Comparison of ENCODE assay signal across 20 cellular contexts in the genomic region with DNA sequence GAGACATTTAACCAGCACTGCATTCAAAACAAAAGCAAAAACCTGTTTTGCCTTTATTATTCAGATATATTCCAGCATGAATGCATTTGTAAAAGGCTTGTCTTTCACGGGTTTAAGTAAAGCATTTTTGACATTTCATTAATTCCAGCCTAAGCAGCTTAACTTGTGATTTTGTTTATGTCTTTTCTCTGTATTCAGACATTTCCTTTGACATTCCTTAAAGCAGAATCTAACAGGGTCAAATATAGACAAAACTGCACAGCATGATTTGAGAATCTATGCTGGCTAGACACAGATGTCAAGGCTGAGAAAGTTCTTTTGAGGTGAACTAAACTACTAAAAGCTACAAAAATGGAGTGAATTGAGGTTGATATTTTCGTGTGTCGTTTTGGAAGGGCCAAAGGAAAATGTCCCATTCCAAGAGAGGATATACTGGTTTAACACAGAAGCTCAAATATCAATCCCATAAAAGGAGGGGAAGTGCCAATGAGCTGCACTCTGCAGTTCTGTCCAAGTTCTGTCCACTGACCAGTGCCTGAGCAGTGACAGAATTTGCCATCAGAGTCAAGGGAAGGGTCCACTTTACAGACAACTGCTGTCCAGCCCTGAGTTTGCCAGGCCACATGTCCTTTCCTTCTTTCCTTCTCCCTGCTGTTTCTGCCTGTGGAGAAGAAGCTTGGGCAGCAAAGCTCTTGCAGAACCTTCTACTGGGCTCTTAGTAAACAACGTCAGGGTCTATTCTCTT.
"Had no signal": no experiment of that assay in that cellular context is flagged by ENCODE, and none has a peak within 500 bp of the region (broad histone marks: within the 10 kb centered on the region; RNA-seq: fewer than 3 reads in every experiment).

No MANE protein-coding gene starts in this region.

- H3K27ac ChIP-seq: epithelial cell of prostate, foreskin keratinocyte, parathyroid adenoma, SJSA1, skin epidermis, upper lobe of left lung had no signal

- H3K4me3 ChIP-seq: dorsolateral prefrontal cortex, mucosa of descending colon, SJSA1, skin epidermis, upper lobe of left lung had no signal

- H3K36me3 ChIP-seq: SJSA1, upper lobe of left lung had no signal

- H3K27ac Mint-ChIP-seq: memory B cell; T-helper 1 cell treated with Interleukin-12 subunit alpha and Interleukin-12 subunit beta and Interleukin-4 antibody, amounts not matched to agents 30 μg/mL and 1 μg/mL, for 36 hours had no signal

- H3K9me3 ChIP-seq: mucosa of descending colon, SJSA1, upper lobe of left lung had no signal

- ATAC-seq: activated CD4-positive, CD25-positive, alpha-beta regulatory T cell treated with anti-CD3 and anti-CD28 coated beads, Interleukin-2, amount 50 U/mL, for 24 hours; activated T-cell treated with anti-CD3 and anti-CD28 coated beads, Interleukin-2, amount 50 U/mL, for 4 hours; foreskin keratinocyte; left ventricle myocardium superior; mucosa of descending colon; naive thymus-derived CD8-positive, alpha-beta T cell had no signal

- H3K9me3 Mint-ChIP-seq: activated T-cell treated with anti-CD3 and anti-CD28 coated beads, Interleukin-2, amount 50 U/mL, for 4 hours; memory B cell; naive thymus-derived CD8-positive, alpha-beta T cell; stimulated activated naive CD8-positive, alpha-beta T cell treated with anti-CD3 and anti-CD28 coated beads, Interleukin-15, Interleukin-2, amounts not matched to agents 100 ng/mL and 50 ng/mL, for 24 hours; T-helper 1 cell treated with Interleukin-12 subunit alpha and Interleukin-12 subunit beta and Interleukin-4 antibody, amounts not matched to agents 30 μg/mL and 1 μg/mL, for 36 hours had no signal

- H3K4me3 Mint-ChIP-seq: activated T-cell treated with anti-CD3 and anti-CD28 coated beads, Interleukin-2, amount 50 U/mL, for 4 hours; memory B cell; naive thymus-derived CD8-positive, alpha-beta T cell; stimulated activated naive CD8-positive, alpha-beta T cell treated with anti-CD3 and anti-CD28 coated beads, Interleukin-15, Interleukin-2, amounts not matched to agents 100 ng/mL and 50 ng/mL, for 24 hours; T-helper 1 cell treated with Interleukin-12 subunit alpha and Interleukin-12 subunit beta and Interleukin-4 antibody, amounts not matched to agents 30 μg/mL and 1 μg/mL, for 36 hours had no signal

- H3K4me1 Mint-ChIP-seq: memory B cell had no signal

- H3K27me3 ChIP-seq: dorsolateral prefrontal cortex, SJSA1, upper lobe of left lung had no signal

- DNase-seq: activated CD4-positive, alpha-beta T cell treated with anti-CD3 and anti-CD28 coated beads, Interleukin-2, amount 50 U/mL, for 1 hour; activated CD8-positive, alpha-beta memory T cell treated with anti-CD3 and anti-CD28 coated beads, Interleukin-2, amount 50 U/mL, for 4 hours; activated effector memory CD4-positive, alpha-beta T cell treated with Interleukin-2 at 50 U/mL for 16 hours; activated naive CD4-positive, alpha-beta T cell treated with anti-CD3 and anti-CD28 coated beads, Interleukin-2, amount 50 U/mL, for 16 hours; activated T-cell treated with anti-CD3 and anti-CD28 coated beads, Interleukin-2, amount 50 U/mL, for 4 hours; dorsolateral prefrontal cortex; foreskin keratinocyte; glutamatergic neuron; left ventricle myocardium superior; mucosa of descending colon; naive thymus-derived CD8-positive, alpha-beta T cell; upper lobe of left lung had no signal

- H3K36me3 Mint-ChIP-seq: memory B cell; naive thymus-derived CD8-positive, alpha-beta T cell had no signal

- H3K4me1 ChIP-seq: foreskin keratinocyte had no signal
